ENCODE assay signal across 1 cellular context in the genomic region with DNA sequence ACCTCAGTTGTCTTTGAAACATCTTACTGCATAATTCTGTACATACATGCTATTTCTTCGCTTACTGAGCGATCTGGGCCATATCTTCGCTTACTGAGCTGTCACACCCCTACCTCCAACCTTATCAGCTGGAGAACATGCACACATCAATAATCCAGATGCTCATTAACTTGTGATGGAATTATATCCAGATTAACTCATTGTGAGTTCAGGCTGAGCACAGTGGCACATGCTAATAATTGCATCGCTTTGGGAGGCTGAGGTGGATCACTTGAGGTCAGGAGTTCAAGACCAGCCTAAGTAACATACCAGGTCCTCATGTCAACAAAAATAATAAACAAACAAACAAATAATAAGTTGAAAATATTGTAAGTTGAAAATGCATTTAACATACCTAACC.
A peak's percentile ranks its signal among the peaks of the same experiment; 100 is the strongest.
TF ChIP-seq lines count a peak whose summit lies in the region.

No MANE protein-coding gene starts in this region.

TF ChIP-seq in K562, 482 proteins besides CTCF, POLR2A, EP300 and RAD21 (continued from another document and continues in another):
- peak; percentile 83 for TF ChIP-seq TEAD4 (IDR thresholded peaks at IDR 0.05; ENCODE audit: low read length)
- no peak for TF ChIP-seq TEAD4 (CRISPR knock-in tag; IDR thresholded peaks at IDR 0.05; ENCODE audit: borderline replicate concordance)
- TF ChIP-seq ARHGAP35 (IDR thresholded peaks at IDR 0.05; ENCODE audit: partially characterized antibody) = no peak
- TF ChIP-seq ZNF561 (CRISPR knock-in tag; conservative IDR thresholded peaks at IDR 0.05) = no peak
- 0 out of 2 replicates have a peak, but pooled peaks have one; percentile 14 for TF ChIP-seq PHB2 (IDR thresholded peaks at IDR 0.05; ENCODE audit: low read depth)
- no peak for TF ChIP-seq ZFPM2 (CRISPR knock-in tag; IDR thresholded peaks at IDR 0.05)
- TF ChIP-seq, protein P1, sequence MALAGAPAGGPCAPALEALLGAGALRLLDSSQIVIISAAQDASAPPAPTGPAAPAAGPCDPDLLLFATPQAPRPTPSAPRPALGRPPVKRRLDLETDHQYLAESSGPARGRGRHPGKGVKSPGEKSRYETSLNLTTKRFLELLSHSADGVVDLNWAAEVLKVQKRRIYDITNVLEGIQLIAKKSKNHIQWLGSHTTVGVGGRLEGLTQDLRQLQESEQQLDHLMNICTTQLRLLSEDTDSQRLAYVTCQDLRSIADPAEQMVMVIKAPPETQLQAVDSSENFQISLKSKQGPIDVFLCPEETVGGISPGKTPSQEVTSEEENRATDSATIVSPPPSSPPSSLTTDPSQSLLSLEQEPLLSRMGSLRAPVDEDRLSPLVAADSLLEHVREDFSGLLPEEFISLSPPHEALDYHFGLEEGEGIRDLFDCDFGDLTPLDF (CRISPR knock-in tag; IDR thresholded peaks at IDR 0.05) = no peak
- TF ChIP-seq DPF2 (IDR thresholded peaks at IDR 0.05) = peak; percentile 72
- no peak for TF ChIP-seq ZC3H4 (CRISPR knock-in tag; IDR thresholded peaks at IDR 0.05; ENCODE audit: borderline replicate concordance)
- TF ChIP-seq, protein P2, sequence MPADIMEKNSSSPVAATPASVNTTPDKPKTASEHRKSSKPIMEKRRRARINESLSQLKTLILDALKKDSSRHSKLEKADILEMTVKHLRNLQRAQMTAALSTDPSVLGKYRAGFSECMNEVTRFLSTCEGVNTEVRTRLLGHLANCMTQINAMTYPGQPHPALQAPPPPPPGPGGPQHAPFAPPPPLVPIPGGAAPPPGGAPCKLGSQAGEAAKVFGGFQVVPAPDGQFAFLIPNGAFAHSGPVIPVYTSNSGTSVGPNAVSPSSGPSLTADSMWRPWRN (IDR thresholded peaks at IDR 0.05; ENCODE audit: low read depth) = no peak
- TF ChIP-seq, protein P3, sequence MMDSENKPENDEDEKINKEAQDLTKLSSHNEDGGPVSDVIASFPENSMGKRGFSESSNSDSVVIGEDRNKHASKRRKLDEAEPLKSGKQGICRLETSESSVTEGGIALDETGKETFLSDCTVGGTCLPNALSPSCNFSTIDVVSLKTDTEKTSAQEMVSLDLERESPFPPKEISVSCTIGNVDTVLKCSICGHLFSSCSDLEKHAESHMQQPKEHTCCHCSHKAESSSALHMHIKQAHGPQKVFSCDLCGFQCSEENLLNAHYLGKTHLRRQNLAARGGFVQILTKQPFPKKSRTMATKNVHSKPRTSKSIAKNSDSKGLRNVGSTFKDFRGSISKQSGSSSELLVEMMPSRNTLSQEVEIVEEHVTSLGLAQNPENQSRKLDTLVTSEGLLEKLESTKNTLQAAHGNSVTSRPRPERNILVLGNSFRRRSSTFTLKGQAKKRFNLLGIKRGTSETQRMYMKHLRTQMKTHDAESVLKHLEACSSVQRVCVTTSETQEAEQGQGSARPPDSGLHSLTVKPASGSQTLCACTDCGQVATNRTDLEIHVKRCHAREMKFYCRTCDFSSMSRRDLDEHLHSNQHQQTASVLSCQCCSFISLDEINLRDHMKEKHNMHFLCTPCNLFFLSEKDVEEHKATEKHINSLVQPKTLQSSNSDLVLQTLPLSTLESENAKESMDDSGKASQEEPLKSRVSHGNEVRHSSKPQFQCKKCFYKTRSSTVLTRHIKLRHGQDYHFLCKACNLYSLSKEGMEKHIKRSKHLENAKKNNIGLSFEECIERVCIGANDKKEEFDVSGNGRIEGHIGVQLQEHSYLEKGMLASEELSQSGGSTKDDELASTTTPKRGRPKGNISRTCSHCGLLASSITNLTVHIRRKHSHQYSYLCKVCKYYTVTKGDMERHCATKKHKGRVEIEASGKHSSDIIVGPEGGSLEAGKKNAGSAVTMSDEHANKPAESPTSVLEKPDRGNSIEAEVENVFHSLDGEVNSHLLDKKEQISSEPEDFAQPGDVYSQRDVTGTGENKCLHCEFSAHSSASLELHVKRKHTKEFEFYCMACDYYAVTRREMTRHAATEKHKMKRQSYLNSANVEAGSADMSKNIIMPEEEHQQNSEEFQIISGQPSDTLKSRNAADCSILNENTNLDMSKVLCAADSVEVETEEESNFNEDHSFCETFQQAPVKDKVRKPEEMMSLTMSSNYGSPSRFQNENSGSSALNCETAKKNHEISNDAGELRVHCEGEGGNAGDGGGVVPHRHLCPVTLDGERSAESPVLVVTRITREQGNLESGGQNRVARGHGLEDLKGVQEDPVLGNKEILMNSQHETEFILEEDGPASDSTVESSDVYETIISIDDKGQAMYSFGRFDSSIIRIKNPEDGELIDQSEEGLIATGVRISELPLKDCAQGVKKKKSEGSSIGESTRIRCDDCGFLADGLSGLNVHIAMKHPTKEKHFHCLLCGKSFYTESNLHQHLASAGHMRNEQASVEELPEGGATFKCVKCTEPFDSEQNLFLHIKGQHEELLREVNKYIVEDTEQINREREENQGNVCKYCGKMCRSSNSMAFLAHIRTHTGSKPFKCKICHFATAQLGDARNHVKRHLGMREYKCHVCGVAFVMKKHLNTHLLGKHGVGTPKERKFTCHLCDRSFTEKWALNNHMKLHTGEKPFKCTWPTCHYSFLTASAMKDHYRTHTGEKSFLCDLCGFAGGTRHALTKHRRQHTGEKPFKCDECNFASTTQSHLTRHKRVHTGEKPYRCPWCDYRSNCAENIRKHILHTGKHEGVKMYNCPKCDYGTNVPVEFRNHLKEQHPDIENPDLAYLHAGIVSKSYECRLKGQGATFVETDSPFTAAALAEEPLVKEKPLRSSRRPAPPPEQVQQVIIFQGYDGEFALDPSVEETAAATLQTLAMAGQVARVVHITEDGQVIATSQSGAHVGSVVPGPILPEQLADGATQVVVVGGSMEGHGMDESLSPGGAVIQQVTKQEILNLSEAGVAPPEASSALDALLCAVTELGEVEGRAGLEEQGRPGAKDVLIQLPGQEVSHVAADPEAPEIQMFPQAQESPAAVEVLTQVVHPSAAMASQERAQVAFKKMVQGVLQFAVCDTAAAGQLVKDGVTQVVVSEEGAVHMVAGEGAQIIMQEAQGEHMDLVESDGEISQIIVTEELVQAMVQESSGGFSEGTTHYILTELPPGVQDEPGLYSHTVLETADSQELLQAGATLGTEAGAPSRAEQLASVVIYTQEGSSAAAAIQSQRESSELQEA (IDR thresholded peaks at IDR 0.05; ENCODE audit: low read depth) = no peak
- TF ChIP-seq RUNX1 (IDR thresholded peaks at IDR 0.05; ENCODE audit: low read depth) = no peak
- no peak for TF ChIP-seq HMG20B (CRISPR knock-in tag; IDR thresholded peaks at IDR 0.05)
- no peak for TF ChIP-seq ZEB2 (IDR thresholded peaks at IDR 0.05)
- peak; percentile 38 for TF ChIP-seq POLR3A (IDR thresholded peaks at IDR 0.05; ENCODE audit: borderline replicate concordance, extremely low read depth, insufficient read depth, insufficient read length)
- no peak for TF ChIP-seq ZNF76 (CRISPR knock-in tag; IDR thresholded peaks at IDR 0.05; ENCODE audit: borderline replicate concordance)
- no peak for TF ChIP-seq RBM14 (IDR thresholded peaks at IDR 0.05; ENCODE audit: borderline replicate concordance, insufficient read depth, low read depth, low read length)
- TF ChIP-seq SMAD4 (CRISPR knock-in tag; conservative IDR thresholded peaks at IDR 0.05) = no peak
- TF ChIP-seq BHLHE40 (IDR thresholded peaks at IDR 0.05; ENCODE audit: low read length) = peak; percentile 47
- TF ChIP-seq, protein P4, sequence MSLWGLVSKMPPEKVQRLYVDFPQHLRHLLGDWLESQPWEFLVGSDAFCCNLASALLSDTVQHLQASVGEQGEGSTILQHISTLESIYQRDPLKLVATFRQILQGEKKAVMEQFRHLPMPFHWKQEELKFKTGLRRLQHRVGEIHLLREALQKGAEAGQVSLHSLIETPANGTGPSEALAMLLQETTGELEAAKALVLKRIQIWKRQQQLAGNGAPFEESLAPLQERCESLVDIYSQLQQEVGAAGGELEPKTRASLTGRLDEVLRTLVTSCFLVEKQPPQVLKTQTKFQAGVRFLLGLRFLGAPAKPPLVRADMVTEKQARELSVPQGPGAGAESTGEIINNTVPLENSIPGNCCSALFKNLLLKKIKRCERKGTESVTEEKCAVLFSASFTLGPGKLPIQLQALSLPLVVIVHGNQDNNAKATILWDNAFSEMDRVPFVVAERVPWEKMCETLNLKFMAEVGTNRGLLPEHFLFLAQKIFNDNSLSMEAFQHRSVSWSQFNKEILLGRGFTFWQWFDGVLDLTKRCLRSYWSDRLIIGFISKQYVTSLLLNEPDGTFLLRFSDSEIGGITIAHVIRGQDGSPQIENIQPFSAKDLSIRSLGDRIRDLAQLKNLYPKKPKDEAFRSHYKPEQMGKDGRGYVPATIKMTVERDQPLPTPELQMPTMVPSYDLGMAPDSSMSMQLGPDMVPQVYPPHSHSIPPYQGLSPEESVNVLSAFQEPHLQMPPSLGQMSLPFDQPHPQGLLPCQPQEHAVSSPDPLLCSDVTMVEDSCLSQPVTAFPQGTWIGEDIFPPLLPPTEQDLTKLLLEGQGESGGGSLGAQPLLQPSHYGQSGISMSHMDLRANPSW (CRISPR knock-in tag; IDR thresholded peaks at IDR 0.05) = no peak
- TF ChIP-seq ADNP (tag; IDR thresholded peaks at IDR 0.05) = peak; percentile 95
- no peak for TF ChIP-seq ZBTB7A (IDR thresholded peaks at IDR 0.05; ENCODE audit: borderline replicate concordance, control insufficient read depth, low read depth, low read length)
- TF ChIP-seq DACH1 (IDR thresholded peaks at IDR 0.05; ENCODE audit: partially characterized antibody) = peak; percentile 79
- TF ChIP-seq FOXJ3 (CRISPR knock-in tag; IDR thresholded peaks at IDR 0.05) = no peak
- TF ChIP-seq, protein P5, sequence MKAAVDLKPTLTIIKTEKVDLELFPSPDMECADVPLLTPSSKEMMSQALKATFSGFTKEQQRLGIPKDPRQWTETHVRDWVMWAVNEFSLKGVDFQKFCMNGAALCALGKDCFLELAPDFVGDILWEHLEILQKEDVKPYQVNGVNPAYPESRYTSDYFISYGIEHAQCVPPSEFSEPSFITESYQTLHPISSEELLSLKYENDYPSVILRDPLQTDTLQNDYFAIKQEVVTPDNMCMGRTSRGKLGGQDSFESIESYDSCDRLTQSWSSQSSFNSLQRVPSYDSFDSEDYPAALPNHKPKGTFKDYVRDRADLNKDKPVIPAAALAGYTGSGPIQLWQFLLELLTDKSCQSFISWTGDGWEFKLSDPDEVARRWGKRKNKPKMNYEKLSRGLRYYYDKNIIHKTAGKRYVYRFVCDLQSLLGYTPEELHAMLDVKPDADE (conservative IDR thresholded peaks at IDR 0.05; ENCODE audit: control insufficient read depth, low read depth, low read length) = no peak
- TF ChIP-seq SOX6 (IDR thresholded peaks at IDR 0.05) = peak; percentile 55; the same call in 1 of the 2 replicates
- TF ChIP-seq, protein P6, sequence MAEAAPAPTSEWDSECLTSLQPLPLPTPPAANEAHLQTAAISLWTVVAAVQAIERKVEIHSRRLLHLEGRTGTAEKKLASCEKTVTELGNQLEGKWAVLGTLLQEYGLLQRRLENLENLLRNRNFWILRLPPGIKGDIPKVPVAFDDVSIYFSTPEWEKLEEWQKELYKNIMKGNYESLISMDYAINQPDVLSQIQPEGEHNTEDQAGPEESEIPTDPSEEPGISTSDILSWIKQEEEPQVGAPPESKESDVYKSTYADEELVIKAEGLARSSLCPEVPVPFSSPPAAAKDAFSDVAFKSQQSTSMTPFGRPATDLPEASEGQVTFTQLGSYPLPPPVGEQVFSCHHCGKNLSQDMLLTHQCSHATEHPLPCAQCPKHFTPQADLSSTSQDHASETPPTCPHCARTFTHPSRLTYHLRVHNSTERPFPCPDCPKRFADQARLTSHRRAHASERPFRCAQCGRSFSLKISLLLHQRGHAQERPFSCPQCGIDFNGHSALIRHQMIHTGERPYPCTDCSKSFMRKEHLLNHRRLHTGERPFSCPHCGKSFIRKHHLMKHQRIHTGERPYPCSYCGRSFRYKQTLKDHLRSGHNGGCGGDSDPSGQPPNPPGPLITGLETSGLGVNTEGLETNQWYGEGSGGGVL (CRISPR knock-in tag; IDR thresholded peaks at IDR 0.05) = no peak
- no peak for TF ChIP-seq FOXP1 (CRISPR knock-in tag; IDR thresholded peaks at IDR 0.05)
- TF ChIP-seq ZNF3 (CRISPR knock-in tag; IDR thresholded peaks at IDR 0.05) = no peak
- TF ChIP-seq, protein P7, sequence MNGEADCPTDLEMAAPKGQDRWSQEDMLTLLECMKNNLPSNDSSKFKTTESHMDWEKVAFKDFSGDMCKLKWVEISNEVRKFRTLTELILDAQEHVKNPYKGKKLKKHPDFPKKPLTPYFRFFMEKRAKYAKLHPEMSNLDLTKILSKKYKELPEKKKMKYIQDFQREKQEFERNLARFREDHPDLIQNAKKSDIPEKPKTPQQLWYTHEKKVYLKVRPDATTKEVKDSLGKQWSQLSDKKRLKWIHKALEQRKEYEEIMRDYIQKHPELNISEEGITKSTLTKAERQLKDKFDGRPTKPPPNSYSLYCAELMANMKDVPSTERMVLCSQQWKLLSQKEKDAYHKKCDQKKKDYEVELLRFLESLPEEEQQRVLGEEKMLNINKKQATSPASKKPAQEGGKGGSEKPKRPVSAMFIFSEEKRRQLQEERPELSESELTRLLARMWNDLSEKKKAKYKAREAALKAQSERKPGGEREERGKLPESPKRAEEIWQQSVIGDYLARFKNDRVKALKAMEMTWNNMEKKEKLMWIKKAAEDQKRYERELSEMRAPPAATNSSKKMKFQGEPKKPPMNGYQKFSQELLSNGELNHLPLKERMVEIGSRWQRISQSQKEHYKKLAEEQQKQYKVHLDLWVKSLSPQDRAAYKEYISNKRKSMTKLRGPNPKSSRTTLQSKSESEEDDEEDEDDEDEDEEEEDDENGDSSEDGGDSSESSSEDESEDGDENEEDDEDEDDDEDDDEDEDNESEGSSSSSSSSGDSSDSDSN (IDR thresholded peaks at IDR 0.05; ENCODE audit: borderline replicate concordance in 1 of 2, low read depth in 2 of 2, low read length in 2 of 2) = no peak
- TF ChIP-seq KAT2B (IDR thresholded peaks at IDR 0.05; ENCODE audit: low read depth, low read length) = no peak
- TF ChIP-seq ZNF324 (CRISPR knock-in tag; IDR thresholded peaks at IDR 0.05) = no peak
- no peak for TF ChIP-seq ZNF79 (CRISPR knock-in tag; IDR thresholded peaks at IDR 0.05; ENCODE audit: low read depth)
- no peak for TF ChIP-seq MED1 (CRISPR knock-in tag; IDR thresholded peaks at IDR 0.05; ENCODE audit: borderline replicate concordance)
- no peak for TF ChIP-seq MAFG (tag; conservative IDR thresholded peaks at IDR 0.05)
- no peak for TF ChIP-seq HNRNPH1 (optimal IDR thresholded peaks at IDR 0.05; ENCODE audit: low read depth, low read length)
- TF ChIP-seq TSC22D4 (tag; IDR thresholded peaks at IDR 0.05) = no peak
- TF ChIP-seq SMAD1 (IDR thresholded peaks at IDR 0.05; ENCODE audit: low read depth, low read length, partially characterized antibody) = no peak
- no peak for TF ChIP-seq GATAD2A (IDR thresholded peaks at IDR 0.05)
- no peak for TF ChIP-seq HDAC8 (tag; IDR thresholded peaks at IDR 0.05)
- TF ChIP-seq PURB (CRISPR knock-in tag; IDR thresholded peaks at IDR 0.05; ENCODE audit: low read depth) = no peak
- TF ChIP-seq, protein P8, sequence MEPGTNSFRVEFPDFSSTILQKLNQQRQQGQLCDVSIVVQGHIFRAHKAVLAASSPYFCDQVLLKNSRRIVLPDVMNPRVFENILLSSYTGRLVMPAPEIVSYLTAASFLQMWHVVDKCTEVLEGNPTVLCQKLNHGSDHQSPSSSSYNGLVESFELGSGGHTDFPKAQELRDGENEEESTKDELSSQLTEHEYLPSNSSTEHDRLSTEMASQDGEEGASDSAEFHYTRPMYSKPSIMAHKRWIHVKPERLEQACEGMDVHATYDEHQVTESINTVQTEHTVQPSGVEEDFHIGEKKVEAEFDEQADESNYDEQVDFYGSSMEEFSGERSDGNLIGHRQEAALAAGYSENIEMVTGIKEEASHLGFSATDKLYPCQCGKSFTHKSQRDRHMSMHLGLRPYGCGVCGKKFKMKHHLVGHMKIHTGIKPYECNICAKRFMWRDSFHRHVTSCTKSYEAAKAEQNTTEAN (CRISPR knock-in tag; IDR thresholded peaks at IDR 0.05) = no peak
- no peak for TF ChIP-seq U2AF2 (optimal IDR thresholded peaks at IDR 0.05; ENCODE audit: low read depth, low read length)
- TF ChIP-seq KDM1A (IDR thresholded peaks at IDR 0.05) = peak; percentile 34 to 43; a peak in 2 of 4 replicates
- TF ChIP-seq TBL1XR1 (IDR thresholded peaks at IDR 0.05; ENCODE audit: low read length in 2 of 2) = no peak
- peak; percentile 40; the same call in 1 of the 2 replicates for TF ChIP-seq NFIC (IDR thresholded peaks at IDR 0.05)
- TF ChIP-seq NCOA6 (IDR thresholded peaks at IDR 0.05) = no peak
- TF ChIP-seq BCOR (IDR thresholded peaks at IDR 0.05) = 0 out of 2 replicates have a peak, but pooled peaks have one; percentile 32
